Comparison of ENCODE assay signal across 22 cellular contexts in genomic region chr6:139112561-139112960, GRCh38. TPM values are rescaled to one million over a fixed set of nuclear protein-coding genes. Genes with fewer than 3 reads are reported as not detected.
A peak's percentile ranks its signal among the peaks of the same experiment; 100 is the strongest.
DNase-seq lines count a peak whose midpoint lies in the region; ATAC-seq, FAIRE-seq and TF ChIP-seq lines count a peak whose summit lies in the region.
"Had no signal": no experiment of that assay in that cellular context is flagged by ENCODE, and none has a peak within 500 bp of the region (broad histone marks: within the 10 kb centered on the region; RNA-seq: fewer than 3 reads in every experiment).

No MANE protein-coding gene starts in this region.

- H3K9me3 Mint-ChIP-seq in activated naive CD4-positive, alpha-beta T cell treated with anti-CD3 and anti-CD28 coated beads, Interleukin-2, amount 10 ng/mL, durations not matched to agents 7 days and 5 days = no peaks in the 10 kb centered on the region
- H3K9me3 Mint-ChIP-seq in T-cell = no peaks in the 10 kb centered on the region
- no peaks in the 10 kb centered on the region for H3K9me3 Mint-ChIP-seq in stimulated activated effector memory CD8-positive, alpha-beta T cell treated with anti-CD3 and anti-CD28 coated beads, Interleukin-12 subunit alpha, Interleukin-12 subunit beta, amount 100 ng/mL, for 72 hours

- no peak for FAIRE-seq in RCC 7860 (lab: Jason Lieb, UNC)
- FAIRE-seq: HepG2 had no signal

- CTCF ChIA-PET in activated naive CD4-positive, alpha-beta T cell treated with anti-CD3 and anti-CD28 coated beads, Interleukin-2, amount 10 ng/mL, durations not matched to agents 7 days and 5 days (lab: Charles Lee) = interaction anchor here (2.6 kb wide), 1 partner anchor 12 kb away, joined by 10 read pairs; no protein-coding TSS in a partner anchor
- CTCF ChIA-PET in T-cell (lab: Charles Lee) = interaction anchor here (0.6 to 2.2 kb wide), 12 partner anchors 20 to 262 kb away, joined by 3 to 9 read pairs (median 6); partner anchors contain the start of gene CITED2 (in 1 of the 2)

- H3K36me3 Mint-ChIP-seq in activated naive CD4-positive, alpha-beta T cell treated with anti-CD3 and anti-CD28 coated beads, Interleukin-2, amount 10 ng/mL, durations not matched to agents 7 days and 5 days = peaks cover 2% of the 10 kb centered on the region
- no peaks in the 10 kb centered on the region for H3K36me3 Mint-ChIP-seq in T-cell
- no peaks in the 10 kb centered on the region for H3K36me3 Mint-ChIP-seq in stimulated activated effector memory CD8-positive, alpha-beta T cell treated with anti-CD3 and anti-CD28 coated beads, Interleukin-12 subunit alpha, Interleukin-12 subunit beta, amount 100 ng/mL, for 72 hours

- ATAC-seq in T-cell (replicated peaks in 1 of 4) = no peak
- no peak for ATAC-seq in stimulated activated effector memory CD8-positive, alpha-beta T cell treated with anti-CD3 and anti-CD28 coated beads, Interleukin-12 subunit alpha, Interleukin-12 subunit beta, amount 100 ng/mL, for 72 hours
- no peak for ATAC-seq in gastrocnemius medialis
- ATAC-seq: HepG2, left ventricle myocardium superior had no signal

- intact Hi-C loops in gastrocnemius medialis (cut with DNase I; ENCODE audit: low total_unique reads) = no loop called here

- peaks cover 57% of the 10 kb centered on the region for H3K4me1 Mint-ChIP-seq in activated naive CD4-positive, alpha-beta T cell treated with anti-CD3 and anti-CD28 coated beads, Interleukin-2, amount 10 ng/mL, durations not matched to agents 7 days and 5 days
- peaks cover 80 to 81% (median 81%) of the 10 kb centered on the region in 3 donors for H3K4me1 Mint-ChIP-seq in T-cell
- H3K4me1 Mint-ChIP-seq in stimulated activated effector memory CD8-positive, alpha-beta T cell treated with anti-CD3 and anti-CD28 coated beads, Interleukin-12 subunit alpha, Interleukin-12 subunit beta, amount 100 ng/mL, for 72 hours = peaks cover 45% of the 10 kb centered on the region

- no peaks in the 10 kb centered on the region for H3K9me3 ChIP-seq in effector memory CD4-positive, alpha-beta T cell (ENCODE audit: control insufficient read depth, low read length)
- H3K9me3 ChIP-seq in gastrocnemius medialis = no peaks in the 10 kb centered on the region
- H3K9me3 ChIP-seq: esophagus muscularis mucosa, mucosa of descending colon, neutrophil, thyroid gland had no signal

- peak overlapping the region; percentile 25 for H3K4me3 Mint-ChIP-seq in activated naive CD4-positive, alpha-beta T cell treated with anti-CD3 and anti-CD28 coated beads, Interleukin-2, amount 10 ng/mL, durations not matched to agents 7 days and 5 days
- H3K4me3 Mint-ChIP-seq in T-cell = peak overlapping the region in 2 of 3 donors; percentile 32 to 68
- H3K4me3 Mint-ChIP-seq in stimulated activated effector memory CD8-positive, alpha-beta T cell treated with anti-CD3 and anti-CD28 coated beads, Interleukin-12 subunit alpha, Interleukin-12 subunit beta, amount 100 ng/mL, for 72 hours = peak overlapping the region; percentile 47

- DNase-seq in activated naive CD4-positive, alpha-beta T cell treated with anti-CD3 and anti-CD28 coated beads, Interleukin-2, amount 10 ng/mL, durations not matched to agents 7 days and 5 days = no peak
- DNase-seq in activated naive CD4-positive, alpha-beta T cell treated with anti-CD3 and anti-CD28 coated beads, Interleukin-2, amount 50 U/mL, for 16 hours = no peak
- DNase-seq in T-cell = no peak
- no peak for DNase-seq in effector memory CD4-positive, alpha-beta T cell
- no peak for DNase-seq in stimulated activated effector memory CD8-positive, alpha-beta T cell treated with anti-CD3 and anti-CD28 coated beads, Interleukin-12 subunit alpha, Interleukin-12 subunit beta, amount 100 ng/mL, for 72 hours (ENCODE audit: low spot score in 2 of 2)
- no peak for DNase-seq in RCC 7860 (ENCODE audit: low spot score)
- no peak for DNase-seq in gastrocnemius medialis
- DNase-seq in GOT3 (lab: John Stamatoyannopoulos, UW) = no peak
- DNase-seq: activated CD4-positive, CD25-positive, alpha-beta regulatory T cell; activated CD8-positive, alpha-beta memory T cell treated with anti-CD3 and anti-CD28 coated beads, Interleukin-2, amount 50 U/mL, for 48 hours; amygdala; caudate nucleus; glutamatergic neuron; left ventricle myocardium superior; mucosa of descending colon; NCI-H2107; NCI-H524 treated with DMSO at 0.1 percent for 48 hours; T-helper 9 cell; thyroid gland had no signal

- no peaks in the 10 kb centered on the region for H3K27me3 ChIP-seq in effector memory CD4-positive, alpha-beta T cell (replicated peaks; ENCODE audit: control insufficient read depth, insufficient read depth, low read length, poor library complexity, severe bottlenecking)
- H3K27me3 ChIP-seq in gastrocnemius medialis = no peaks in the 10 kb centered on the region
- H3K27me3 ChIP-seq: esophagus muscularis mucosa, neutrophil, thyroid gland had no signal

- peak overlapping the region; percentile 41 for H3K27ac ChIP-seq in effector memory CD4-positive, alpha-beta T cell (ENCODE audit: insufficient read depth, low read length, poor library complexity, severe bottlenecking)
- H3K27ac ChIP-seq in gastrocnemius medialis = no peak overlapping the region
- H3K27ac ChIP-seq: esophagus muscularis mucosa, neutrophil, thyroid gland had no signal

- no peak overlapping the region for H3K4me3 ChIP-seq in effector memory CD4-positive, alpha-beta T cell (ENCODE audit: insufficient read depth, low read depth, low read length, poor library complexity, severe bottlenecking)
- no peak overlapping the region for H3K4me3 ChIP-seq in gastrocnemius medialis
- H3K4me3 ChIP-seq: esophagus muscularis mucosa, mucosa of descending colon, thyroid gland had no signal

- in situ Hi-C loops in gastrocnemius medialis (cut with MboI; ENCODE audit: low sequenced_read_pairs in 4 of 4) = no loop called here

- peak overlapping the region; percentile 91 for H3K27ac Mint-ChIP-seq in activated naive CD4-positive, alpha-beta T cell treated with anti-CD3 and anti-CD28 coated beads, Interleukin-2, amount 10 ng/mL, durations not matched to agents 7 days and 5 days
- H3K27ac Mint-ChIP-seq in T-cell = peak overlapping the region; percentile 96
- peak overlapping the region; percentile 88 for H3K27ac Mint-ChIP-seq in stimulated activated effector memory CD8-positive, alpha-beta T cell treated with anti-CD3 and anti-CD28 coated beads, Interleukin-12 subunit alpha, Interleukin-12 subunit beta, amount 100 ng/mL, for 72 hours

- no peak for TF ChIP-seq CTCF in gastrocnemius medialis (IDR thresholded peaks at IDR 0.05 in 4 of 5, conservative IDR thresholded peaks at IDR 0.05 in 1 of 5)

- H3K27me3 Mint-ChIP-seq in activated naive CD4-positive, alpha-beta T cell treated with anti-CD3 and anti-CD28 coated beads, Interleukin-2, amount 10 ng/mL, durations not matched to agents 7 days and 5 days = no peaks in the 10 kb centered on the region
- H3K27me3 Mint-ChIP-seq in T-cell = no peaks in the 10 kb centered on the region

- peaks cover 48% of the 10 kb centered on the region for H3K4me1 ChIP-seq in effector memory CD4-positive, alpha-beta T cell (ENCODE audit: control insufficient read depth, insufficient read depth, low read length, poor library complexity, severe bottlenecking)
- H3K4me1 ChIP-seq in gastrocnemius medialis = no peaks in the 10 kb centered on the region
- H3K4me1 ChIP-seq: esophagus muscularis mucosa, thyroid gland had no signal

- no peaks in the 10 kb centered on the region for H3K36me3 ChIP-seq in effector memory CD4-positive, alpha-beta T cell (ENCODE audit: control insufficient read depth, insufficient read depth, low read length)
- H3K36me3 ChIP-seq in gastrocnemius medialis = no peaks in the 10 kb centered on the region
- H3K36me3 ChIP-seq: esophagus muscularis mucosa, neutrophil, thyroid gland had no signal

- TF ChIP-seq POLR2A in gastrocnemius medialis (IDR thresholded peaks at IDR 0.05) = no peak

- POLR2A ChIA-PET in T-cell (lab: Charles Lee) = interaction anchor here (0.5 to 2.7 kb wide), 7 partner anchors 20 to 264 kb away, joined by 3 to 18 read pairs (median 5); partner anchors contain the start of genes CITED2 (in 1 of the 2) and HECA (in 1 of the 2)

RNA-seq across cellular contexts. Expression of gene HECA, which starts 22.3 kb away (rescaled TPM):
- 100 to 1,000 TPM; 125 to 137 (median 131) TPM for total RNA-seq in T-cell
- total RNA-seq in gastrocnemius medialis = 10 to 100 TPM; 34.5 to 59.1 (median 47.2) TPM
